In the genomic region with DNA sequence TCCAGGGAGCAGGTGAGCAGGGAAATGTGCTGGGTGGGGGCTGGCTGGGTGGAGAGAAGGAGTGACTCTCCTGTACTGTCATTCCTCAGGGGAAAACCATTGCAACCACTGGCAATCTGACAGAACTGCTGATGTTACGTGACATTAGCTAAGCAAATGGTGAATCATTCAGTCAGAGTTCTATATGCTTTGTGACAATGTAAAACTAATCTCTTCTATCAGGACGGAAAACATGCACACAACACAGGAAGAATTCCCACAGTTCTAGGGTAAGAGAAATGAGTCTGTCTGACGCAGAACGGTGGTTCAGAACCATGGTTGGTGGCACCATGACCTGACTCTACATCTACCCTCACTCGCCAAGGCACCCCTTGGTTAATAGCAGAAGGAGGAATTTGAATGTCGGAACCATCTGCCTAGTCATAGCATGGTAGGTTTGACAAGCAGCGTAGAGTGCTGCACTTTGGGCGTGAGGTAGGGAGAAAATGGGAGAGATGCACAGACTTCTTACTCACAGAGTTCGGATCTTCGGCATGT, we compare ENCODE assay signal across 13 cellular contexts.
DNase-seq lines count a peak whose midpoint lies in the region; ATAC-seq and TF ChIP-seq lines count a peak whose summit lies in the region.
"Had no signal": no experiment of that assay in that cellular context is flagged by ENCODE, and none has a peak within 500 bp of the region (broad histone marks: within the 10 kb centered on the region; RNA-seq: fewer than 3 reads in every experiment).

No MANE protein-coding gene starts in this region.

- H3K36me3 ChIP-seq in thymus (ENCODE audit: control insufficient read depth, insufficient read depth) (no peaks in the 10 kb centered on the region), testis (ENCODE audit: low read depth, missing control alignments) (no peaks in the 10 kb centered on the region), WERI-Rb-1 (no peaks in the 10 kb centered on the region), GM23338 (ENCODE audit: insufficient read depth) (no peaks in the 10 kb centered on the region)
- H3K36me3 ChIP-seq: heart left ventricle had no signal

- H3F3A ChIP-seq in GM23338 (replicated peaks; ENCODE audit: low read depth), result no peaks in the 10 kb centered on the region

- H3K9me2 ChIP-seq in GM23338 (ENCODE audit: insufficient read depth), result 0 out of 2 replicates have a peak, but pooled peaks cover 4% of the 10 kb centered on the region

- no peak overlapping the region for H2AFZ ChIP-seq in GM23338

- no peaks in the 10 kb centered on the region for H3K4me1 ChIP-seq in thymus (ENCODE audit: control insufficient read depth, insufficient read depth, low read length)
- peaks cover 12% of the 10 kb centered on the region for H3K4me1 ChIP-seq in testis
- peaks cover 8% of the 10 kb centered on the region for H3K4me1 ChIP-seq in GM23338 (ENCODE audit: insufficient read depth)

- H3K4me3 ChIP-seq in thymus (ENCODE audit: low read length) (no peak overlapping the region), testis (no peak overlapping the region), WERI-Rb-1 (ENCODE audit: low read depth, low read length) (no peak overlapping the region), GM23338 (no peak overlapping the region)
- H3K4me3 ChIP-seq: heart left ventricle had no signal

- ATAC-seq in activated naive CD4-positive, alpha-beta T cell treated with anti-CD3 and anti-CD28 coated beads, Interleukin-2, amount 50 U/mL, for 72 hours, result peak; percentile 87 to 88
- peak; percentile 68 for ATAC-seq in esophagus mucosa
- ATAC-seq in GM23338, result no peak
- ATAC-seq: naive thymus-derived CD8-positive, alpha-beta T cell had no signal

- intact Hi-C loops in testis (cut with DNase I; ENCODE audit: low total_unique reads), result no loop called here

- WGBS in thymus, result 98% methylated on average over 10 of the region's 10 CpGs
- WGBS in testis, 2 donors, result 93 to 94% methylated on average over 10 of the region's 10 CpGs

- H3K36me3 Mint-ChIP-seq in activated naive CD4-positive, alpha-beta T cell treated with anti-CD3 and anti-CD28 coated beads, Interleukin-2, amount 50 U/mL, for 72 hours, result peaks cover 5 to 7% of the 10 kb centered on the region in 2 donors
- H3K36me3 Mint-ChIP-seq in activated naive CD4-positive, alpha-beta T cell treated with anti-CD3 and anti-CD28 coated beads, Interleukin-2, amount 10 ng/mL, durations not matched to agents 7 days and 5 days, result no peaks in the 10 kb centered on the region
- no peaks in the 10 kb centered on the region for H3K36me3 Mint-ChIP-seq in GM23338 (ENCODE audit: low read depth)
- H3K36me3 Mint-ChIP-seq: naive thymus-derived CD8-positive, alpha-beta T cell had no signal

- H3K4me2 ChIP-seq in GM23338, result no peak overlapping the region

- H3K27ac ChIP-seq in thymus (ENCODE audit: low read depth) (peak overlapping the region; percentile 0), testis (no peak overlapping the region), WERI-Rb-1 (no peak overlapping the region), GM23338 (ENCODE audit: low read depth) (no peak overlapping the region)

- no peaks in the 10 kb centered on the region for H3K79me2 ChIP-seq in GM23338 (replicated peaks; ENCODE audit: insufficient read depth)

- H3K27ac Mint-ChIP-seq in activated naive CD4-positive, alpha-beta T cell treated with anti-CD3 and anti-CD28 coated beads, Interleukin-2, amount 50 U/mL, for 72 hours, result peak overlapping the region; percentile 79 to 88
- H3K27ac Mint-ChIP-seq in activated naive CD4-positive, alpha-beta T cell treated with anti-CD3 and anti-CD28 coated beads, Interleukin-2, amount 10 ng/mL, durations not matched to agents 7 days and 5 days, result no peak overlapping the region
- no peak overlapping the region for H3K27ac Mint-ChIP-seq in GM23338
- H3K27ac Mint-ChIP-seq: naive thymus-derived CD8-positive, alpha-beta T cell had no signal

- no peaks in the 10 kb centered on the region for H3K4me1 Mint-ChIP-seq in activated naive CD4-positive, alpha-beta T cell treated with anti-CD3 and anti-CD28 coated beads, Interleukin-2, amount 10 ng/mL, durations not matched to agents 7 days and 5 days
- H3K4me1 Mint-ChIP-seq in GM23338, result peaks cover 21% of the 10 kb centered on the region

- no peak for TF ChIP-seq POLR2A in testis (IDR thresholded peaks at IDR 0.05)

- H3K9me3 ChIP-seq in thymus (ENCODE audit: control insufficient read depth), result no peaks in the 10 kb centered on the region
- H3K9me3 ChIP-seq in testis, result no peaks in the 10 kb centered on the region
- H3K9me3 ChIP-seq in WERI-Rb-1 (ENCODE audit: severe bottlenecking), result peaks cover 6% of the 10 kb centered on the region
- H3K9me3 ChIP-seq: heart left ventricle had no signal

- H3K27me3 ChIP-seq in thymus (ENCODE audit: control insufficient read depth, insufficient read depth) (no peaks in the 10 kb centered on the region), testis (no peaks in the 10 kb centered on the region), WERI-Rb-1 (ENCODE audit: insufficient read depth, low read depth, severe bottlenecking) (peaks cover 92% of the 10 kb centered on the region), GM23338 (ENCODE audit: insufficient read depth) (no peaks in the 10 kb centered on the region)
- H3K27me3 ChIP-seq: heart left ventricle had no signal

- H3K4me3 Mint-ChIP-seq in activated naive CD4-positive, alpha-beta T cell treated with anti-CD3 and anti-CD28 coated beads, Interleukin-2, amount 10 ng/mL, durations not matched to agents 7 days and 5 days, result no peak overlapping the region
- H3K4me3 Mint-ChIP-seq in GM23338, result no peak overlapping the region
- H3K4me3 Mint-ChIP-seq: naive thymus-derived CD8-positive, alpha-beta T cell had no signal

- H4K20me1 ChIP-seq in GM23338 (replicated peaks; ENCODE audit: insufficient read depth), result no peaks in the 10 kb centered on the region

- peak in 1 of 2 donors; percentile 68 for DNase-seq in activated naive CD4-positive, alpha-beta T cell treated with anti-CD3 and anti-CD28 coated beads, Interleukin-2, amount 50 U/mL, for 72 hours (ENCODE audit: low spot score in 2 of 2)
- no peak for DNase-seq in activated naive CD4-positive, alpha-beta T cell treated with anti-CD3 and anti-CD28 coated beads, Interleukin-2, amount 10 ng/mL, durations not matched to agents 7 days and 5 days
- DNase-seq in NCI-H69 (lab: John Stamatoyannopoulos, UW) (peak; percentile 6), testis (no peak), WERI-Rb-1 (no peak), GM23338 (ENCODE audit: low spot score) (no peak)
- DNase-seq: activated CD4-positive, CD25-positive, alpha-beta regulatory T cell treated with anti-CD3 and anti-CD28 coated beads, Interleukin-2, amount 50 U/mL, for 72 hours; EL; naive thymus-derived CD8-positive, alpha-beta T cell; NCI-H1092 treated with DMSO at 0.1 percent for 48 hours had no signal

- no peak for TF ChIP-seq CTCF in testis (IDR thresholded peaks at IDR 0.05)
- no peak for TF ChIP-seq CTCF in WERI-Rb-1 (IDR thresholded peaks at IDR 0.05; ENCODE audit: low read depth, low read length)
- TF ChIP-seq CTCF in GM23338 (conservative IDR thresholded peaks at IDR 0.05; ENCODE audit: low read depth in 2 of 2), result no peak

- H3K9me3 Mint-ChIP-seq in activated naive CD4-positive, alpha-beta T cell treated with anti-CD3 and anti-CD28 coated beads, Interleukin-2, amount 50 U/mL, for 72 hours, result no peaks in the 10 kb centered on the region
- no peaks in the 10 kb centered on the region for H3K9me3 Mint-ChIP-seq in activated naive CD4-positive, alpha-beta T cell treated with anti-CD3 and anti-CD28 coated beads, Interleukin-2, amount 10 ng/mL, durations not matched to agents 7 days and 5 days
- H3K9me3 Mint-ChIP-seq in GM23338, result no peaks in the 10 kb centered on the region; the same call in 2 of the 3 replicates
- H3K9me3 Mint-ChIP-seq: naive thymus-derived CD8-positive, alpha-beta T cell had no signal

- CTCF ChIA-PET in activated naive CD4-positive, alpha-beta T cell treated with anti-CD3 and anti-CD28 coated beads, Interleukin-2, amount 10 ng/mL, durations not matched to agents 7 days and 5 days (lab: Charles Lee), result no interaction called here

- peaks cover 4% of the 10 kb centered on the region for H3K27me3 Mint-ChIP-seq in activated naive CD4-positive, alpha-beta T cell treated with anti-CD3 and anti-CD28 coated beads, Interleukin-2, amount 10 ng/mL, durations not matched to agents 7 days and 5 days
- peaks cover 11% of the 10 kb centered on the region for H3K27me3 Mint-ChIP-seq in GM23338 (ENCODE audit: insufficient read depth, low read depth, poor library complexity)

TF ChIP-seq in GM23338, 12 proteins besides CTCF, POLR2A, EP300 and RAD21 (continues in another document):
- no peak for TF ChIP-seq POLR2AphosphoS5 (IDR thresholded peaks at IDR 0.05; ENCODE audit: low read depth)
- no peak for TF ChIP-seq NANOG (IDR thresholded peaks at IDR 0.05; ENCODE audit: borderline replicate concordance)
- TF ChIP-seq EZH2phosphoT487 (IDR thresholded peaks at IDR 0.05; ENCODE audit: unreplicated experiment), result no peak
- TF ChIP-seq ZNF331 (CRISPR knock-in tag; IDR thresholded peaks at IDR 0.05; ENCODE audit: low read depth), result no peak

Comparison
In these comparisons a context has a peak if more than half of its experiments do, and no peak if none do; other contexts are left out.
1. H3K27ac Mint-ChIP-seq: peak in activated naive CD4-positive, alpha-beta T cell treated with anti-CD3 and anti-CD28 coated beads, Interleukin-2, amount 50 U/mL, for 72 hours (2 of 2); none in activated naive CD4-positive, alpha-beta T cell treated with anti-CD3 and anti-CD28 coated beads, Interleukin-2, amount 10 ng/mL, durations not matched to agents 7 days and 5 days (single experiment) and GM23338 (single experiment).